1 cellular context compared by ENCODE assay signal in the genomic region with DNA sequence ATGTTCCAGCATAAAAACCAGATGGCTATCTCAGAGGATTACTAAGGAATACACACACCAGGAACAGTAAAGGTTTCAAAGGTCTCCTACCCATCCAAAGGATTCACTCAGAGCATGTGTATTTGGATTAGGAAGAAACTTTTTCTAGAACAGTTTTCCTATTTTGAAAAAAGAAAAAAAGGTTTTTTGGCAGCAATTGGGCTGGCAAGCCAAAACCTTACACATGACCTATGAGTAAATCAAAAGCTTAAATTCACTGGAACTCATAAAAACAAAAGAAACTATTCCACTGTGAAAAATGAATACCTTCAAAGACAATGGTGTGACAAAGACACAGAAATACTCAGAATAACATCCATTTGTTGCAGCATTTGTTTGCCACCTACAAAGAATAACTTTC.
TF ChIP-seq lines count a peak whose summit lies in the region.

No MANE protein-coding gene starts in this region.

TF ChIP-seq in WTC11, 78 proteins besides CTCF, POLR2A, EP300 and RAD21 (continued from another document):
- TF ChIP-seq, protein P1, sequence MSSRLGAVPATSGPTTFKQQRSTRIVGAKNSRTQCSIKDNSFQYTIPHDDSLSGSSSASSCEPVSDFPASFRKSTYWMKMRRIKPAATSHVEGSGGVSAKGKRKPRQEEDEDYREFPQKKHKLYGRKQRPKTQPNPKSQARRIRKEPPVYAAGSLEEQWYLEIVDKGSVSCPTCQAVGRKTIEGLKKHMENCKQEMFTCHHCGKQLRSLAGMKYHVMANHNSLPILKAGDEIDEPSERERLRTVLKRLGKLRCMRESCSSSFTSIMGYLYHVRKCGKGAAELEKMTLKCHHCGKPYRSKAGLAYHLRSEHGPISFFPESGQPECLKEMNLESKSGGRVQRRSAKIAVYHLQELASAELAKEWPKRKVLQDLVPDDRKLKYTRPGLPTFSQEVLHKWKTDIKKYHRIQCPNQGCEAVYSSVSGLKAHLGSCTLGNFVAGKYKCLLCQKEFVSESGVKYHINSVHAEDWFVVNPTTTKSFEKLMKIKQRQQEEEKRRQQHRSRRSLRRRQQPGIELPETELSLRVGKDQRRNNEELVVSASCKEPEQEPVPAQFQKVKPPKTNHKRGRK (CRISPR knock-in tag; IDR thresholded peaks at IDR 0.05; ENCODE audit: borderline replicate concordance): no peak
- TF ChIP-seq, protein P2, sequence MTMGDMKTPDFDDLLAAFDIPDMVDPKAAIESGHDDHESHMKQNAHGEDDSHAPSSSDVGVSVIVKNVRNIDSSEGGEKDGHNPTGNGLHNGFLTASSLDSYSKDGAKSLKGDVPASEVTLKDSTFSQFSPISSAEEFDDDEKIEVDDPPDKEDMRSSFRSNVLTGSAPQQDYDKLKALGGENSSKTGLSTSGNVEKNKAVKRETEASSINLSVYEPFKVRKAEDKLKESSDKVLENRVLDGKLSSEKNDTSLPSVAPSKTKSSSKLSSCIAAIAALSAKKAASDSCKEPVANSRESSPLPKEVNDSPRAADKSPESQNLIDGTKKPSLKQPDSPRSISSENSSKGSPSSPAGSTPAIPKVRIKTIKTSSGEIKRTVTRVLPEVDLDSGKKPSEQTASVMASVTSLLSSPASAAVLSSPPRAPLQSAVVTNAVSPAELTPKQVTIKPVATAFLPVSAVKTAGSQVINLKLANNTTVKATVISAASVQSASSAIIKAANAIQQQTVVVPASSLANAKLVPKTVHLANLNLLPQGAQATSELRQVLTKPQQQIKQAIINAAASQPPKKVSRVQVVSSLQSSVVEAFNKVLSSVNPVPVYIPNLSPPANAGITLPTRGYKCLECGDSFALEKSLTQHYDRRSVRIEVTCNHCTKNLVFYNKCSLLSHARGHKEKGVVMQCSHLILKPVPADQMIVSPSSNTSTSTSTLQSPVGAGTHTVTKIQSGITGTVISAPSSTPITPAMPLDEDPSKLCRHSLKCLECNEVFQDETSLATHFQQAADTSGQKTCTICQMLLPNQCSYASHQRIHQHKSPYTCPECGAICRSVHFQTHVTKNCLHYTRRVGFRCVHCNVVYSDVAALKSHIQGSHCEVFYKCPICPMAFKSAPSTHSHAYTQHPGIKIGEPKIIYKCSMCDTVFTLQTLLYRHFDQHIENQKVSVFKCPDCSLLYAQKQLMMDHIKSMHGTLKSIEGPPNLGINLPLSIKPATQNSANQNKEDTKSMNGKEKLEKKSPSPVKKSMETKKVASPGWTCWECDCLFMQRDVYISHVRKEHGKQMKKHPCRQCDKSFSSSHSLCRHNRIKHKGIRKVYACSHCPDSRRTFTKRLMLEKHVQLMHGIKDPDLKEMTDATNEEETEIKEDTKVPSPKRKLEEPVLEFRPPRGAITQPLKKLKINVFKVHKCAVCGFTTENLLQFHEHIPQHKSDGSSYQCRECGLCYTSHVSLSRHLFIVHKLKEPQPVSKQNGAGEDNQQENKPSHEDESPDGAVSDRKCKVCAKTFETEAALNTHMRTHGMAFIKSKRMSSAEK (CRISPR knock-in tag; IDR thresholded peaks at IDR 0.05; ENCODE audit: borderline replicate concordance): no peak
- no peak for TF ChIP-seq SMAD3 (CRISPR knock-in tag; IDR thresholded peaks at IDR 0.05; ENCODE audit: borderline replicate concordance)
- no peak for TF ChIP-seq ZNF121 (CRISPR knock-in tag; IDR thresholded peaks at IDR 0.05)
- no peak for TF ChIP-seq HMGA2 (CRISPR knock-in tag; IDR thresholded peaks at IDR 0.05)
- TF ChIP-seq, protein P3, sequence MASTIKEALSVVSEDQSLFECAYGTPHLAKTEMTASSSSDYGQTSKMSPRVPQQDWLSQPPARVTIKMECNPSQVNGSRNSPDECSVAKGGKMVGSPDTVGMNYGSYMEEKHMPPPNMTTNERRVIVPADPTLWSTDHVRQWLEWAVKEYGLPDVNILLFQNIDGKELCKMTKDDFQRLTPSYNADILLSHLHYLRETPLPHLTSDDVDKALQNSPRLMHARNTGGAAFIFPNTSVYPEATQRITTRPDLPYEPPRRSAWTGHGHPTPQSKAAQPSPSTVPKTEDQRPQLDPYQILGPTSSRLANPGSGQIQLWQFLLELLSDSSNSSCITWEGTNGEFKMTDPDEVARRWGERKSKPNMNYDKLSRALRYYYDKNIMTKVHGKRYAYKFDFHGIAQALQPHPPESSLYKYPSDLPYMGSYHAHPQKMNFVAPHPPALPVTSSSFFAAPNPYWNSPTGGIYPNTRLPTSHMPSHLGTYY (CRISPR knock-in tag; IDR thresholded peaks at IDR 0.05): no peak
- TF ChIP-seq ESRRA (CRISPR knock-in tag; IDR thresholded peaks at IDR 0.05; ENCODE audit: borderline replicate concordance): no peak
- TF ChIP-seq ELF4 (CRISPR knock-in tag; IDR thresholded peaks at IDR 0.05; ENCODE audit: low read depth): no peak
- TF ChIP-seq GRHL2 (CRISPR knock-in tag; IDR thresholded peaks at IDR 0.05; ENCODE audit: insufficient replicate concordance, severe bottlenecking): no peak
- no peak for TF ChIP-seq SP1 (CRISPR knock-in tag; conservative IDR thresholded peaks at IDR 0.05)
- TF ChIP-seq, protein P4, sequence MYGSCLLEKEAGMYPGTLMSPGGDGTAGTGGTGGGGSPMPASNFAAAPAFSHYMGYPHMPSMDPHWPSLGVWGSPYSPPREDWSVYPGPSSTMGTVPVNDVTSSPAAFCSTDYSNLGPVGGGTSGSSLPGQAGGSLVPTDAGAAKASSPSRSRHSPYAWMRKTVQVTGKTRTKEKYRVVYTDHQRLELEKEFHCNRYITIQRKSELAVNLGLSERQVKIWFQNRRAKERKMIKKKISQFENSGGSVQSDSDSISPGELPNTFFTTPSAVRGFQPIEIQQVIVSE (CRISPR knock-in tag; IDR thresholded peaks at IDR 0.05; ENCODE audit: borderline replicate concordance): no peak
- TF ChIP-seq, protein P5, sequence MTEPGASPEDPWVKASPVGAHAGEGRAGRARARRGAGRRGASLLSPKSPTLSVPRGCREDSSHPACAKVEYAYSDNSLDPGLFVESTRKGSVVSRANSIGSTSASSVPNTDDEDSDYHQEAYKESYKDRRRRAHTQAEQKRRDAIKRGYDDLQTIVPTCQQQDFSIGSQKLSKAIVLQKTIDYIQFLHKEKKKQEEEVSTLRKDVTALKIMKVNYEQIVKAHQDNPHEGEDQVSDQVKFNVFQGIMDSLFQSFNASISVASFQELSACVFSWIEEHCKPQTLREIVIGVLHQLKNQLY (CRISPR knock-in tag; IDR thresholded peaks at IDR 0.05): no peak
- TF ChIP-seq, protein P6, sequence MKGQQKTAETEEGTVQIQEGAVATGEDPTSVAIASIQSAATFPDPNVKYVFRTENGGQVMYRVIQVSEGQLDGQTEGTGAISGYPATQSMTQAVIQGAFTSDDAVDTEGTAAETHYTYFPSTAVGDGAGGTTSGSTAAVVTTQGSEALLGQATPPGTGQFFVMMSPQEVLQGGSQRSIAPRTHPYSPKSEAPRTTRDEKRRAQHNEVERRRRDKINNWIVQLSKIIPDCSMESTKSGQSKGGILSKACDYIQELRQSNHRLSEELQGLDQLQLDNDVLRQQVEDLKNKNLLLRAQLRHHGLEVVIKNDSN (CRISPR knock-in tag; IDR thresholded peaks at IDR 0.05): no peak
